Comparison of ENCODE assay signal across 1 cellular context in genomic region chr12:49273726-49274395, GRCh38.
TF ChIP-seq lines count a peak whose summit lies in the region.

No MANE protein-coding gene starts in this region.

TF ChIP-seq in HCT116, 20 proteins besides CTCF, POLR2A, EP300 and RAD21 (continued from another document):
- TF ChIP-seq REST (IDR thresholded peaks at IDR 0.05; ENCODE audit: low read depth) = no peak
